21 cellular contexts compared by ENCODE assay signal in the genomic region with DNA sequence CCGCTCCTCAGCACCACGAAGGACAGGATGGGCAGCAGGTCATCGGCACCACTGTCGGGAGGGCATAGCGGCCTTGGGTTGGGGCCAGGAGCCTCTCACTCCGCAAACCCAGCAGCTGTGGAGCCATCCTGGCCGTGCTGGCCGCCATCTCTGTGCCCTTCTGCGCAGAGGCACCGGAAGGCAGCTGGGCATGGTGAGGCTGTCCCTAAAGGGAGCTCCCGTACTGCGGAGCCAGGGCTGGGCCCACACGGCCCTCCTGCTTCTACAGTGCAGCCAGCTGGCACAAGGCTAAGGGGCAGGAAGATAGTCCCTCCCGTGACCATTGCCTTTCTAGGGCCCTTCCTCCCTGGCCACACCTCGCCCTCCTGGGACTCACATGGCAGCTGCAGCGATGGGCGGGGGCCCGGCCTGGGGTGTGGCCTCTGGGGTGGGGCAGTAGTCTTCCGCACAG.
"Had no signal": no experiment of that assay in that cellular context is flagged by ENCODE, and none has a peak within 500 bp of the region (broad histone marks: within the 10 kb centered on the region; RNA-seq: fewer than 3 reads in every experiment).

No MANE protein-coding gene starts in this region.

- H3K9me3 Mint-ChIP-seq: activated naive CD4-positive, alpha-beta T cell treated with anti-CD3 and anti-CD28 coated beads, Interleukin-2, amount 50 U/mL, for 24 hours; immature natural killer cell; memory B cell; naive B cell had no signal

- H3K27me3 Mint-ChIP-seq: activated naive CD4-positive, alpha-beta T cell treated with anti-CD3 and anti-CD28 coated beads, Interleukin-2, amount 50 U/mL, for 24 hours; brain; memory B cell; naive B cell had no signal

- H3K4me2 ChIP-seq: hepatocyte had no signal

- H3K4me3 Mint-ChIP-seq: activated naive CD4-positive, alpha-beta T cell treated with anti-CD3 and anti-CD28 coated beads, Interleukin-2, amount 50 U/mL, for 24 hours; brain; immature natural killer cell; memory B cell had no signal

- H3K36me3 Mint-ChIP-seq: activated naive CD4-positive, alpha-beta T cell treated with anti-CD3 and anti-CD28 coated beads, Interleukin-2, amount 50 U/mL, for 24 hours; brain; immature natural killer cell; memory B cell; naive B cell had no signal

- H3K27me3 ChIP-seq: hepatocyte had no signal

- H3K27ac Mint-ChIP-seq: activated naive CD4-positive, alpha-beta T cell treated with anti-CD3 and anti-CD28 coated beads, Interleukin-2, amount 50 U/mL, for 24 hours; brain; immature natural killer cell; memory B cell; naive B cell had no signal

- ATAC-seq: esophagus mucosa; stimulated activated naive CD8-positive, alpha-beta T cell treated with anti-CD3 and anti-CD28 coated beads, Interleukin-15, Interleukin-2, amounts not matched to agents 100 U/mL and 50 U/mL, for 24 hours; upper lobe of right lung had no signal

- DNase-seq: activated CD4-positive, alpha-beta T cell treated with anti-CD3 and anti-CD28 coated beads for 1 hour; activated CD4-positive, alpha-beta T cell treated with anti-CD3 and anti-CD28 coated beads, Interleukin-2, amount 50 U/mL, for 1 hour; activated gamma-delta T cell treated with Interleukin-2 at 50 U/mL for 16 hours; activated T-cell treated with anti-CD3 and anti-CD28 coated beads, Interleukin-2, amount 50 U/mL, for 1 hour; anterior cingulate cortex; caudate nucleus; dermis blood vessel endothelial cell; effector CD8-positive, alpha-beta T cell; foreskin melanocyte; immature natural killer cell; naive B cell; occipital lobe; stimulated activated CD4-positive, alpha-beta T cell treated with anti-CD3 and anti-CD28 coated beads, Interleukin-4, amount 100 ng/mL, for 4 hours; stimulated activated naive CD8-positive, alpha-beta T cell treated with anti-CD3 and anti-CD28 coated beads, Interleukin-15, Interleukin-2, amounts not matched to agents 100 U/mL and 50 U/mL, for 24 hours; upper lobe of right lung; WERI-Rb-1 had no signal

- H3K36me3 ChIP-seq: upper lobe of right lung, WERI-Rb-1 had no signal

- H3K4me3 ChIP-seq: hepatocyte, upper lobe of right lung had no signal

- H2AFZ ChIP-seq: hepatocyte had no signal

- H3K9me3 ChIP-seq: upper lobe of right lung had no signal

- H3K27ac ChIP-seq: hepatocyte, upper lobe of right lung, WERI-Rb-1 had no signal
